1 cellular context compared by ENCODE assay signal in the genomic region with DNA sequence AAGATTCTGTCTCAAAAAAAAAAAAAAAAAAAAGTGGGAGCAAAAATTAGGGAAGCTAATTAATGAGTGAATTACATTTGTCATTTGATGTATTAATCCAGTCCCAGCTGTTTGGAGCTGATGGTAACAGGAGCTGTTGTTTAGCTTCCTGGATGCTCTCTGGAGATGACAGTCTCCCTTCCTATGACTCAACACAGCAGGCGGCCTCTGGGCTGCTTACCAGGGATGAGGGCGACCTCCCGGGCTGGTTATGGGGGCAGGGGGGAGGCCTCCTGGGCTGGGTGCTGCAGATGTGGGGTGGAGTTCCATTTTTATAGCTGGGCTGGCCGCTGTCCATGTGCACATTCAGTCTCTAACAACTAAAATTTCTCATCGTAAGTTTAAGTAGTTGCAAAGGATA. TPM values are rescaled to one million over a fixed set of nuclear protein-coding genes. Genes with fewer than 3 reads are reported as not detected.
"Had no signal": no experiment of that assay in that cellular context is flagged by ENCODE, and none has a peak within 500 bp of the region (broad histone marks: within the 10 kb centered on the region; RNA-seq: fewer than 3 reads in every experiment).

No MANE protein-coding gene starts in this region.

RNA-seq across cellular contexts. Expression of a gene that starts 47.6 kb away (rescaled TPM):
- polyA plus RNA-seq: fibroblast of lung had no signal
